ENCODE assay signal across 1 cellular context in the genomic region with DNA sequence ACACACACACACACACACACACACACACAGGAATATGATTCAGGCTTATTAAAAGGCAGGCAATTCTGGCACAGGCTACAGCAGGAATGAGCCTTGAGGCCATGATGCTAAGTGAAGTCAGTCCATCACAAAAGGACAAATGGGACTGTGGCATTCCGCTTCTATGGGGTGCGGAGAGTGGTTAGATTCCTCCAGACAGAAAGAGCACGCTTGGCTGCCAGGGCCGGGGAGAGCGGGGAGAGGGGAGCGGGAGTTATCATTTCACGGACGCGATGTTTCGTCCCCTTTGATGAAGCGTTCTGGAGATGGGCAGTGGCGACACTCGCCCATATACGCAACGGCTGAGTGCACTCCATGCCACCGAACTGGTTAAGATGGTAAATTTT.
TF ChIP-seq lines count a peak whose summit lies in the region.

No MANE protein-coding gene starts in this region.

TF ChIP-seq in WTC11, 78 proteins besides CTCF, POLR2A, EP300 and RAD21 (continued from another document):
- TF ChIP-seq E2F1 (CRISPR knock-in tag; IDR thresholded peaks at IDR 0.05): no peak
- no peak for TF ChIP-seq JAZF1 (CRISPR knock-in tag; IDR thresholded peaks at IDR 0.05)
- TF ChIP-seq FOXK1 (CRISPR knock-in tag; IDR thresholded peaks at IDR 0.05): no peak
- TF ChIP-seq, protein P1, sequence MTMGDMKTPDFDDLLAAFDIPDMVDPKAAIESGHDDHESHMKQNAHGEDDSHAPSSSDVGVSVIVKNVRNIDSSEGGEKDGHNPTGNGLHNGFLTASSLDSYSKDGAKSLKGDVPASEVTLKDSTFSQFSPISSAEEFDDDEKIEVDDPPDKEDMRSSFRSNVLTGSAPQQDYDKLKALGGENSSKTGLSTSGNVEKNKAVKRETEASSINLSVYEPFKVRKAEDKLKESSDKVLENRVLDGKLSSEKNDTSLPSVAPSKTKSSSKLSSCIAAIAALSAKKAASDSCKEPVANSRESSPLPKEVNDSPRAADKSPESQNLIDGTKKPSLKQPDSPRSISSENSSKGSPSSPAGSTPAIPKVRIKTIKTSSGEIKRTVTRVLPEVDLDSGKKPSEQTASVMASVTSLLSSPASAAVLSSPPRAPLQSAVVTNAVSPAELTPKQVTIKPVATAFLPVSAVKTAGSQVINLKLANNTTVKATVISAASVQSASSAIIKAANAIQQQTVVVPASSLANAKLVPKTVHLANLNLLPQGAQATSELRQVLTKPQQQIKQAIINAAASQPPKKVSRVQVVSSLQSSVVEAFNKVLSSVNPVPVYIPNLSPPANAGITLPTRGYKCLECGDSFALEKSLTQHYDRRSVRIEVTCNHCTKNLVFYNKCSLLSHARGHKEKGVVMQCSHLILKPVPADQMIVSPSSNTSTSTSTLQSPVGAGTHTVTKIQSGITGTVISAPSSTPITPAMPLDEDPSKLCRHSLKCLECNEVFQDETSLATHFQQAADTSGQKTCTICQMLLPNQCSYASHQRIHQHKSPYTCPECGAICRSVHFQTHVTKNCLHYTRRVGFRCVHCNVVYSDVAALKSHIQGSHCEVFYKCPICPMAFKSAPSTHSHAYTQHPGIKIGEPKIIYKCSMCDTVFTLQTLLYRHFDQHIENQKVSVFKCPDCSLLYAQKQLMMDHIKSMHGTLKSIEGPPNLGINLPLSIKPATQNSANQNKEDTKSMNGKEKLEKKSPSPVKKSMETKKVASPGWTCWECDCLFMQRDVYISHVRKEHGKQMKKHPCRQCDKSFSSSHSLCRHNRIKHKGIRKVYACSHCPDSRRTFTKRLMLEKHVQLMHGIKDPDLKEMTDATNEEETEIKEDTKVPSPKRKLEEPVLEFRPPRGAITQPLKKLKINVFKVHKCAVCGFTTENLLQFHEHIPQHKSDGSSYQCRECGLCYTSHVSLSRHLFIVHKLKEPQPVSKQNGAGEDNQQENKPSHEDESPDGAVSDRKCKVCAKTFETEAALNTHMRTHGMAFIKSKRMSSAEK (CRISPR knock-in tag; IDR thresholded peaks at IDR 0.05; ENCODE audit: borderline replicate concordance): no peak
- no peak for TF ChIP-seq EMX1 (CRISPR knock-in tag; IDR thresholded peaks at IDR 0.05)
- TF ChIP-seq ZMAT4 (CRISPR knock-in tag; IDR thresholded peaks at IDR 0.05): no peak
- TF ChIP-seq CREB1 (CRISPR knock-in tag; IDR thresholded peaks at IDR 0.05): no peak
- TF ChIP-seq MYBL2 (CRISPR knock-in tag; IDR thresholded peaks at IDR 0.05): no peak
- no peak for TF ChIP-seq GABPB1 (CRISPR knock-in tag; IDR thresholded peaks at IDR 0.05)
- no peak; the same call in 1 of the 2 replicates for TF ChIP-seq KAT7 (CRISPR knock-in tag; IDR thresholded peaks at IDR 0.05; ENCODE audit: borderline replicate concordance)
- no peak for TF ChIP-seq ZNF317 (CRISPR knock-in tag; IDR thresholded peaks at IDR 0.05; ENCODE audit: borderline replicate concordance, low read depth)
- no peak for TF ChIP-seq SOX15 (CRISPR knock-in tag; IDR thresholded peaks at IDR 0.05)
- no peak for TF ChIP-seq ZNF671 (CRISPR knock-in tag; IDR thresholded peaks at IDR 0.05)
TF ChIP-seq in WTC11: peak in this region for 0.
